Comparison of ENCODE assay signal across 1 cellular context in the genomic region with DNA sequence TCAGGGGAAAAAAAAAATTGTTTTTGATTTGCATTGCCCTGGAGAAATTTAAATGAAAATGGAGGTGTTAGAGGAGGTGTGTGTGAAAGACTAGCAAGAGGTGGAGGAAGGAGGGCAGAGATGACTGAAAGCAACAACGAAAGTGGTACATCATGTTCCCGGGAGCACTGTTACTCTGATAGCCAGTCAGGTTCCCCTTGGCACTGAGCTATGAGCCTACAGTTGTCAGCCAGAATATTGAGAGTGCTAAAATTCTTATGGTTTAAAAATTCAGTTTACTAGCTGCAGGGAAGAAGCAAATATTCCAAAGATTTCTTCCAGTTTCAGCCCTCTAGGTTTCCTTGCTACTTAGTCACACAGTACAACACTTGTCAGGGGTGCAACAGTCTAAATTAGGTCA.
TF ChIP-seq lines count a peak whose summit lies in the region.

No MANE protein-coding gene starts in this region.

TF ChIP-seq in H1, 55 proteins besides CTCF, POLR2A, EP300 and RAD21 (continued from another document):
- no peak for TF ChIP-seq CHD2 (IDR thresholded peaks at IDR 0.05; ENCODE audit: low read length)
